Comparison of ENCODE assay signal across 8 cellular contexts in the genomic region with DNA sequence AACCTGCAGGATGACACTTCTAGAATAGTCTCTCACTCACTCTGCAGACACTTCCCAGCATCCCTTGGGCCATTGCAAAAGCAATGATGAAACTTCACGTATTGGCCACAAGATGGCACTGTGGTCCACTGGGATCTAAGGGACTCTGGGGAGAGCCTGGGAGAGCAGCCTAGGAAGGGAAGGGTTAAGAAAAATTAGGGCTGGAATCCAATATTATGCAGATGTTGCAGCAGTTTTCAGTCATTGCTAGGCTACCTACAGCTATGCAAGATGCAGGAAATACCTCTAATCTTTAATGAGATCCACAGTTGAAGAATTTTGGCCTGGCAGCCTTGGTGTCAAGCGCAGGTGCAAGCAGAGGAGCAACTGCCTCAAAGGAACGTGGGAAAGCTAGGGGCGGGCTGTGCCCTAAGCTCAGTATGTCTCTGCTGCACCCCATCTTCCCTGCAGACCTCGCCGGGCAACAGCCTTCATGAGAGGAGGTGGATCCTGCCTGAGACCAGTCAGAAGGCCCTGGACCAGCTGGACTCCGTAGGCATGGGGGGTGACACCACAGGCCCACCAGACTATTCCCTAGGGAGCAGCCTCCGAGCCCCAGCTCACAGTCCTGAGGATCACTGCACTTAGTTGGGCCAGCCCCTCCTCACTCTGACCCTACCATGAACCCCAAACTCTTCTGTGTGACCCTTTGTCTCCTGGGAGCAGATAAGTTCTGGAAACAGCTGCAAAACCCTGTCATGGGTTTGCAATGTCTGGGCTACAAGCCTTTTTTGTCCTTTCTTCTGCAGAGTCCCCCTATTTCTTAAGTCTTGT.
DNase-seq lines count a peak whose midpoint lies in the region; ATAC-seq and TF ChIP-seq lines count a peak whose summit lies in the region.

No MANE protein-coding gene starts in this region.

- no peak overlapping the region for H3K4me3 Mint-ChIP-seq in CD8-positive, alpha-beta T cell

- CTCF ChIA-PET in CD8-positive, alpha-beta T cell (lab: Charles Lee): interaction anchor here (0.6 to 5.2 kb wide), 28 partner anchors 8 to 907 kb away, joined by 3 to 39 read pairs (median 4); no protein-coding TSS in a partner anchor

- H3K9me3 ChIP-seq in CD8-positive, alpha-beta T cell (ENCODE audit: low read length): no peaks in the 10 kb centered on the region

- H3K4me3 ChIP-seq in CD8-positive, alpha-beta T cell (ENCODE audit: low read depth, low read length): no peak overlapping the region

- H3K36me3 ChIP-seq in CD8-positive, alpha-beta T cell (ENCODE audit: insufficient read depth, low read length): no peaks in the 10 kb centered on the region

- intact Hi-C loops in CD8-positive, alpha-beta T cell (cut with DNase I, micrococcal nuclease): loop anchor here (1.0 to 10.0 kb wide), 3 partner anchors 98 to 829 kb away; no protein-coding TSS in a partner anchor

- H3K27ac Mint-ChIP-seq in CD8-positive, alpha-beta T cell: no peak overlapping the region

- peak in 3 of 7 experiments; percentile 23 to 56 (median 40) for DNase-seq in CD8-positive, alpha-beta T cell
- DNase-seq in NCI-H82 (lab: John Stamatoyannopoulos, UW): peak; percentile 76
- DNase-seq in activated naive CD4-positive, alpha-beta T cell treated with Interleukin-2 at 50 U/mL for 16 hours: peak; percentile 28
- DNase-seq in glomerular visceral epithelial cell (ENCODE audit: extremely low spot score): peak; percentile 68
- peak; percentile 27 for DNase-seq in retina
- no peak for DNase-seq in NCI-H1048 (lab: John Stamatoyannopoulos, UW)

- no peaks in the 10 kb centered on the region for H3K27me3 ChIP-seq in CD8-positive, alpha-beta T cell (ENCODE audit: insufficient read depth, low read length)

- no peak overlapping the region for H3K27ac ChIP-seq in CD8-positive, alpha-beta T cell (ENCODE audit: low read depth, low read length)

- ATAC-seq in CD8-positive, alpha-beta T cell: peak; percentile 62
- ATAC-seq in GM18909 (IDR thresholded peaks at IDR 0.05; ENCODE audit: poor library complexity, unreplicated experiment): peak; percentile 67
- ATAC-seq in HG03159 (IDR thresholded peaks at IDR 0.05; ENCODE audit: unreplicated experiment): peak; percentile 69

- peak; percentile 43 for TF ChIP-seq CTCF in CD8-positive, alpha-beta T cell (IDR thresholded peaks at IDR 0.05)

- peaks cover 26% of the 10 kb centered on the region for H3K4me1 Mint-ChIP-seq in CD8-positive, alpha-beta T cell (ENCODE audit: low read depth)

- POLR2A ChIA-PET in CD8-positive, alpha-beta T cell (lab: Charles Lee): no interaction called here

- no peaks in the 10 kb centered on the region for H3K27me3 Mint-ChIP-seq in CD8-positive, alpha-beta T cell (ENCODE audit: low read depth)

- no peaks in the 10 kb centered on the region for H3K9me3 Mint-ChIP-seq in CD8-positive, alpha-beta T cell

- H3K36me3 Mint-ChIP-seq in CD8-positive, alpha-beta T cell: no peaks in the 10 kb centered on the region

- H3K4me1 ChIP-seq in CD8-positive, alpha-beta T cell (ENCODE audit: insufficient read depth, low read length): peaks cover 18% of the 10 kb centered on the region
